20 cellular contexts compared by ENCODE assay signal in the genomic region with DNA sequence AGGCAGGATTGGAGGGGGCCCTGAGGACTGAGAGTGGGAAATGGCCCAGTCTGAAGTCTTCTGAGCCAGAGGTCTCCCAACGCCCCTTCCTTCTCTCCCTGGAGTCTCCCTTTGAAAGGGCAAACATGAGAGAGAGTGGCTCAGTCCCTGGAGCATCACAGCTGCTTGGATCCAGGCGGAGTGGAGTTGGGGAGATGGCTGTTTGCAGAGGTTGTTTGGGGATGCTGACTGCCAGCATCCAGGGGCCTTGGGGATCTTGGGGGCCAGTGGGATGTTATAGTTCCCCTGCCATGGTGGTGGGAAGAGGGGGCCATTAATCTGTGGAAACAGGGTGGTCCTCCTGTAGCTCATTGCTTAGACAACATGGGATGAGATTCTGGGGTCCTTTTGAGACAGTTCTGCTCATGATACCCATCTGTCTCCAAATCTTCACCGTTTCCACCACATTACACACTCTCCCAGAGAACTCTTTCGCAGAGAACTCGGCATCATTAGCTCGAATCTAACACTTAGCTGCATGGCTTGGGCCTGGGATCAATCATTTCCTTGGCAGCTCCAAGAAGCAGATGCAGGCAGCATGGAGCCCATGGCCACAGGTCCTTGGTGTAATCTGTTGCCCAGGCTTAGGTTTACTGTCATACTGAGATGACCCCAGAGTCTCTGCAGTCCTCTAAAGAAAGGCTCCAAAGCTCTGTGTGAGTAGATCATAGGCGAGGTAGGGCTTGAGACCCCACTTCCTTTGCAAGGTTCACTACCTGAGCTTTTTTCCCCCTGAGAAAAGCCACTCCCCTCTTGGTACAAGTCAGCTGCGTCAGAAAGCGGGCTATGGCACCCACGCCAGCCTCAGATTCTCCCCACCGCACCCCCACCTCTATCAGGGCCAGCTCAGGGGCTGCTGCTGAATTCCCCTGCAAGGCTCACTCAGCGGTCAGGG. TPM values are rescaled to one million over a fixed set of nuclear protein-coding genes. Genes with fewer than 3 reads are reported as not detected.
DNase-seq lines count a peak whose midpoint lies in the region; ATAC-seq and TF ChIP-seq lines count a peak whose summit lies in the region.
"Had no signal": no experiment of that assay in that cellular context is flagged by ENCODE, and none has a peak within 500 bp of the region (broad histone marks: within the 10 kb centered on the region; RNA-seq: fewer than 3 reads in every experiment).

No MANE protein-coding gene starts in this region.

- H3K4me3 ChIP-seq in heart right ventricle (no peak overlapping the region), endodermal cell (ENCODE audit: low read length) (no peak overlapping the region), ovary (no peak overlapping the region), BE2C (ENCODE audit: low read depth, low read length) (no peak overlapping the region)

- peaks cover 17% of the 10 kb centered on the region for H3K27me3 Mint-ChIP-seq in endodermal cell (ENCODE audit: insufficient read depth)

- no peak overlapping the region for H3K9ac ChIP-seq in endodermal cell (ENCODE audit: extremely low read depth, low read length, poor library complexity, severe bottlenecking)

- WGBS in heart right ventricle, 2 donors = 66 to 79% methylated on average over 12 of the region's 12 CpGs
- 81 to 85% methylated on average over 8 to 12 of the region's 12 CpGs for WGBS in endodermal cell (ENCODE audit: insufficient coverage in 1 of 2, insufficient read length in 1 of 2), 2 experiments
- 86 to 92% (median 88%) methylated on average over 12 of the region's 12 CpGs for WGBS in ovary, 3 donors

- TF ChIP-seq POLR2A in ovary (IDR thresholded peaks at IDR 0.05) = no peak

- H3K36me3 Mint-ChIP-seq in endodermal cell (ENCODE audit: low read depth) = no peaks in the 10 kb centered on the region
- H3K36me3 Mint-ChIP-seq: brain, CD14-positive monocyte had no signal

- intact Hi-C loops in heart right ventricle (cut with DNase I) (loop anchor here in 4 of 10 donors (2.0 to 10.0 kb wide), 4 partner anchors 39 to 86 kb away; no protein-coding TSS in a partner anchor), Right ventricle myocardium superior (cut with DNase I) (no loop called here), ovary (cut with DNase I) (loop anchor here in 1 of 4 donors (10.0 kb wide), 1 partner anchor 46 kb away; no protein-coding TSS in a partner anchor)

- peak overlapping the region; percentile 53 to 92 (median 82) for H3K27ac ChIP-seq in heart right ventricle
- no peak overlapping the region for H3K27ac ChIP-seq in endodermal cell (ENCODE audit: low read depth, low read length)
- no peak overlapping the region for H3K27ac ChIP-seq in ovary
- H3K27ac ChIP-seq: neutrophil had no signal

- peak in 1 of 2 donors; percentile 2 for DNase-seq in heart right ventricle
- no peak for DNase-seq in Right ventricle myocardium superior
- peak; percentile 11 for DNase-seq in endodermal cell
- peak in 4 of 5 donors; percentile 5 to 33 (median 14) for DNase-seq in ovary
- DNase-seq in ureter (ENCODE audit: low spot score) = peak; percentile 41
- DNase-seq in NCI-H2196 (lab: John Stamatoyannopoulos, UW; ENCODE audit: unreplicated experiment) = no peak
- no peak for DNase-seq in BE2C
- DNase-seq: ACHN, DMS 273 treated with DMSO at 0.1 percent for 48 hours, foreskin fibroblast, GDM1, NCI-H1436, NCI-H2171, SHP77 treated with DMSO at 0.1 percent for 48 hours had no signal

- peaks cover 3 to 50% (median 27%) of the 10 kb centered on the region in 9 donors for H3K4me1 ChIP-seq in heart right ventricle
- H3K4me1 ChIP-seq in endodermal cell (ENCODE audit: control insufficient read depth, insufficient read depth, low read length) = no peaks in the 10 kb centered on the region
- peaks cover 12% of the 10 kb centered on the region for H3K4me1 ChIP-seq in ovary (ENCODE audit: insufficient read depth)
- H3K4me1 ChIP-seq in BE2C = no peaks in the 10 kb centered on the region

- H3K4me3 Mint-ChIP-seq in endodermal cell = no peak overlapping the region
- H3K4me3 Mint-ChIP-seq: brain; CD14-positive monocyte; stimulated activated naive CD8-positive, alpha-beta T cell treated with anti-CD3 and anti-CD28 coated beads, Interleukin-15, Interleukin-2, amounts not matched to agents 100 ng/mL and 50 ng/mL, for 24 hours had no signal

- H3K36me3 ChIP-seq in heart right ventricle (no peaks in the 10 kb centered on the region), endodermal cell (ENCODE audit: control insufficient read depth, insufficient read depth, low read length) (no peaks in the 10 kb centered on the region), ovary (no peaks in the 10 kb centered on the region), BE2C (no peaks in the 10 kb centered on the region)
- H3K36me3 ChIP-seq: neutrophil had no signal

- ATAC-seq in heart right ventricle = no peak
- ATAC-seq in Right ventricle myocardium superior (ENCODE audit: poor library complexity) = no peak
- ATAC-seq in HG02610 (IDR thresholded peaks at IDR 0.05; ENCODE audit: unreplicated experiment) = no peak
- ATAC-seq: HCT116 had no signal

- H3K27ac Mint-ChIP-seq in endodermal cell = no peak overlapping the region
- H3K27ac Mint-ChIP-seq: brain; CD14-positive monocyte; stimulated activated naive CD8-positive, alpha-beta T cell treated with anti-CD3 and anti-CD28 coated beads, Interleukin-15, Interleukin-2, amounts not matched to agents 100 ng/mL and 50 ng/mL, for 24 hours had no signal

- H3K4me1 Mint-ChIP-seq in endodermal cell = peaks cover 5% of the 10 kb centered on the region
- H3K4me1 Mint-ChIP-seq: CD14-positive monocyte had no signal

- no peak for TF ChIP-seq CTCF in heart right ventricle (IDR thresholded peaks at IDR 0.05)
- no peak for TF ChIP-seq CTCF in endodermal cell (conservative IDR thresholded peaks at IDR 0.05)
- TF ChIP-seq CTCF in ovary (IDR thresholded peaks at IDR 0.05) = no peak
- TF ChIP-seq CTCF in BE2C (IDR thresholded peaks at IDR 0.05; ENCODE audit: low read depth, low read length) = no peak

- no peak for TF ChIP-seq EP300 in ovary (IDR thresholded peaks at IDR 0.05)

- H3K9me3 ChIP-seq in heart right ventricle = peaks cover 0 to 32% (median 19%) of the 10 kb centered on the region in 11 donors
- H3K9me3 ChIP-seq in endodermal cell (ENCODE audit: control insufficient read depth, low read length) = peaks cover 31% of the 10 kb centered on the region
- H3K9me3 ChIP-seq in ovary = no peaks in the 10 kb centered on the region
- H3K9me3 ChIP-seq in BE2C = no peaks in the 10 kb centered on the region
- H3K9me3 ChIP-seq: neutrophil had no signal

- H3K27me3 ChIP-seq in heart right ventricle = no peaks in the 10 kb centered on the region
- no peaks in the 10 kb centered on the region for H3K27me3 ChIP-seq in endodermal cell (ENCODE audit: control insufficient read depth, insufficient read depth, low read length, poor library complexity, severe bottlenecking)
- H3K27me3 ChIP-seq in ovary = no peaks in the 10 kb centered on the region
- no peaks in the 10 kb centered on the region for H3K27me3 ChIP-seq in BE2C

- peaks cover 27% of the 10 kb centered on the region for H3K9me3 Mint-ChIP-seq in endodermal cell

RNA-seq across cellular contexts. Expression of a gene that starts 54.4 kb away (rescaled TPM):
- total RNA-seq in heart right ventricle (10 to 100 TPM in 2 of 10 donors, 1 to 10 TPM in 8; 2.9 to 12.5 (median 5.9) TPM), Right ventricle myocardium superior (5.3 TPM), endodermal cell (10 to 100 TPM; 62.2 to 74.9 TPM), ovary (10 to 100 TPM; 13.0 to 71.8 (median 61.1) TPM), ureter (39.8 TPM)
- polyA plus RNA-seq in heart right ventricle (1 to 10 TPM; 1.8 to 5.7 TPM), ovary (10 to 100 TPM; 16.6 to 49.9 TPM)
- 46.2 TPM for polyA plus RNA-seq in endodermal cell (2013, experiment 1 of 2)
- 45.0 TPM for polyA plus RNA-seq in endodermal cell (2013, experiment 2 of 2)
- 6.0 TPM for polyA plus RNA-seq in BE2C (2012; ENCODE audit: insufficient read depth, insufficient read length, low read depth)

Comparison
In these comparisons a context has a peak if more than half of its experiments do, and no peak if none do; other contexts are left out.
1. DNase-seq: peak in endodermal cell (single experiment), ovary (4 of 5) and ureter (single experiment); none in Right ventricle myocardium superior (single experiment), NCI-H2196 (single experiment) and BE2C (single experiment).
2. H3K27ac ChIP-seq: peak in heart right ventricle (10 of 10); none in endodermal cell (single experiment) and ovary (0 of 2).